In the genomic region with DNA sequence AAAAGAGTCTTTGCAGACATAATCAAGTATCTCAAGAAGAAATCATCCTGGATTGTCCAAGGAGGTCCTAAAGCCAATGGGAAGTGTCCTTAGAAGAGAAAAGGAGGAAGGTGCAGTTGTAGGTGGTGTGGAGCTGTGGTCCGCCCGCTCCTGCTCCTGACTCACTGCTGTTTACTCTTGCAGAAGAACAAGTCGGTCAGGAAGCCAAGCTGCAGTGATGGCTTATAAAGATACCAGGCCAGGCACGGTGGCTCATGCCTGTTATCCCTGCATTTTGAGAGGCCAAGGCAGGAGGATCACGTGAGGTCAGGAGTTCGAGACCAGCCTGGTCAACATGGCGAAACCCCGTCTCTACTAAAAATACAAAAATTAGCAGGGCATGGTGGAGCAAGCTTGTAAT, we compare ENCODE assay signal across 18 cellular contexts.
DNase-seq lines count a peak whose midpoint lies in the region; ATAC-seq, FAIRE-seq and TF ChIP-seq lines count a peak whose summit lies in the region.
"Had no signal": no experiment of that assay in that cellular context is flagged by ENCODE, and none has a peak within 500 bp of the region (broad histone marks: within the 10 kb centered on the region; RNA-seq: fewer than 3 reads in every experiment).

No MANE protein-coding gene starts in this region.

- no peak for DNase-seq in A549 (ENCODE audit: low read depth in 1 of 2, low spot score in 1 of 2)
- DNase-seq in M059J (ENCODE audit: low read depth), result peak; percentile 31
- DNase-seq in mammary epithelial cell, result peak; percentile 5
- peak; percentile 3 for DNase-seq in HepG2 (ENCODE audit: low spot score)
- DNase-seq in activated CD8-positive, alpha-beta memory T cell treated with anti-CD3 and anti-CD28 coated beads for 24 hours, result no peak
- no peak for DNase-seq in stimulated activated CD8-positive, alpha-beta memory T cell treated with anti-CD3 and anti-CD28 coated beads, Interleukin-4, amount 100 ng/mL, for 48 hours
- DNase-seq: COR-L47, EL, GM23248, HCEC 1CT, KG1, MG63, NCI-H1092, NCI-H146, NCI-H510A treated with DMSO at 0.1 percent for 48 hours, NCI-H82, SK-N-SH had no signal

- CTCF ChIA-PET in A549 (lab: Yijun Ruan, JAX) (interaction anchor here (1.1 kb wide), 1 partner anchor 30 kb away, joined by 4 read pairs; no protein-coding TSS in a partner anchor), mammary epithelial cell (lab: Charles Lee; ENCODE audit: low non-redundant PET) (no interaction called here), HepG2 (lab: Yijun Ruan, JAX; ENCODE audit: low intra/inter-chr PET ratio, low total read pairs) (no interaction called here)

- H3K9me3 ChIP-seq in A549, result no peaks in the 10 kb centered on the region
- no peaks in the 10 kb centered on the region for H3K9me3 ChIP-seq in mammary epithelial cell (replicated peaks; ENCODE audit: insufficient read depth, low read length)
- no peaks in the 10 kb centered on the region for H3K9me3 ChIP-seq in HepG2 (ENCODE audit: low read length)
- H3K9me3 ChIP-seq: MG63, SK-N-SH had no signal

- in situ Hi-C loops in mammary epithelial cell (cut with MboI; ENCODE audit: low sequenced_read_pairs in 2 of 2), result no loop called here
- in situ Hi-C loops in HepG2 (cut with HindIII; ENCODE audit: extremely low pct_ligation_motif_present, low pct_unique_long_range_greater_than_20kb), result no loop called here

- TF ChIP-seq EP300 in A549 (IDR thresholded peaks at IDR 0.05), result no peak
- no peak for TF ChIP-seq EP300 in HepG2 (IDR thresholded peaks at IDR 0.05; ENCODE audit: low read depth in 2 of 2, low read length in 2 of 2)
- no peak for TF ChIP-seq EP300 in HepG2 (CRISPR knock-in tag; IDR thresholded peaks at IDR 0.05; ENCODE audit: borderline replicate concordance)

- BruUV-seq in mammary epithelial cell (replicated peaks; lab: Mats Ljungman, UMichigan) (no TSS peak), HepG2 (replicated peaks; lab: Mats Ljungman, UMichigan) (no TSS peak)

- TF ChIP-seq RAD21 in A549 (conservative IDR thresholded peaks at IDR 0.05 in 1 of 2, IDR thresholded peaks at IDR 0.05 in 1 of 2), result no peak
- no peak for TF ChIP-seq RAD21 in HepG2 (CRISPR knock-in tag; IDR thresholded peaks at IDR 0.05)

- H3K9ac ChIP-seq in mammary epithelial cell (ENCODE audit: insufficient read depth, low read length) (no peak overlapping the region), HepG2 (ENCODE audit: insufficient read depth, low read depth, low read length) (no peak overlapping the region)
- H3K9ac ChIP-seq: GM23248, SK-N-SH had no signal

- no peaks in the 10 kb centered on the region for H3K27me3 ChIP-seq in mammary epithelial cell (ENCODE audit: insufficient read depth, low read length)
- H3K27me3 ChIP-seq in HepG2 (ENCODE audit: control insufficient read depth in 1 of 2, insufficient read depth in 2 of 2, low read length in 2 of 2), result no peaks in the 10 kb centered on the region
- H3K27me3 ChIP-seq: MG63 had no signal

- H3K4me1 ChIP-seq in A549 (no peaks in the 10 kb centered on the region), mammary epithelial cell (ENCODE audit: insufficient read depth, low read length) (no peaks in the 10 kb centered on the region), HepG2 (ENCODE audit: insufficient read depth, low read length) (peaks cover 29% of the 10 kb centered on the region)

- POLR2A ChIA-PET in A549 (lab: Yijun Ruan, JAX), result no interaction called here
- POLR2A ChIA-PET in HepG2 (lab: Yijun Ruan, JAX), result no interaction called here

- H3K4me3 ChIP-seq in A549 (no peak overlapping the region), mammary epithelial cell (replicated peaks in 1 of 3; ENCODE audit: insufficient read depth in 1 of 3, low read depth in 2 of 3, low read length in 3 of 3) (no peak overlapping the region), HepG2 (replicated peaks in 1 of 3; ENCODE audit: insufficient read depth in 1 of 3, low read depth in 2 of 3, low read length in 3 of 3) (no peak overlapping the region)
- H3K4me3 ChIP-seq: GM23248, MG63 had no signal

- H4K20me1 ChIP-seq in mammary epithelial cell (ENCODE audit: insufficient read depth, low read length) (no peaks in the 10 kb centered on the region), HepG2 (ENCODE audit: insufficient read depth, low read length) (no peaks in the 10 kb centered on the region)

- H3K36me3 ChIP-seq in mammary epithelial cell (ENCODE audit: insufficient read depth, low read length) (no peaks in the 10 kb centered on the region), HepG2 (replicated peaks in 1 of 2; ENCODE audit: control insufficient read depth in 1 of 2, insufficient read depth in 2 of 2, low read length in 2 of 2) (no peaks in the 10 kb centered on the region)
- H3K36me3 ChIP-seq: MG63 had no signal

- no peak overlapping the region for H3K4me2 ChIP-seq in A549
- no peak overlapping the region for H3K4me2 ChIP-seq in mammary epithelial cell (ENCODE audit: insufficient read depth, low read depth, low read length)
- H3K4me2 ChIP-seq in HepG2 (ENCODE audit: low read depth, low read length), result no peak overlapping the region; the same call in 1 of the 2 replicates
- H3K4me2 ChIP-seq: SK-N-SH had no signal

- H2AFZ ChIP-seq in mammary epithelial cell (ENCODE audit: low read depth, low read length) (no peak overlapping the region), HepG2 (ENCODE audit: low read length) (no peak overlapping the region)
- H2AFZ ChIP-seq: GM23248 had no signal

- H3K27ac ChIP-seq in A549 (no peak overlapping the region), mammary epithelial cell (ENCODE audit: insufficient read depth, low read depth, low read length) (no peak overlapping the region), HepG2 (ENCODE audit: extremely low read length, insufficient read depth, low read length) (peak overlapping the region; percentile 66)
- H3K27ac ChIP-seq: GM23248 had no signal

- TF ChIP-seq POLR2A in A549 (IDR thresholded peaks at IDR 0.05; ENCODE audit: low read length) (no peak), HepG2 (IDR thresholded peaks at IDR 0.05; ENCODE audit: insufficient read depth in 1 of 2, low read depth in 2 of 2, low read length in 2 of 2) (no peak)

- 60% methylated on average over 8 of the region's 8 CpGs for WGBS in A549 (ENCODE audit: missing lambda C conversion rate)
- WGBS in mammary epithelial cell (ENCODE audit: low coverage, missing lambda C conversion rate), result 80% methylated on average over 8 of the region's 8 CpGs
- WGBS in HepG2 (ENCODE audit: low lambda C conversion rate), result 27% methylated on average over 5 of the region's 8 CpGs

- dilution Hi-C loops in mammary epithelial cell (cut with HindIII; ENCODE audit: low sequenced_read_pairs), result no loop called here

- ATAC-seq in A549 (no peak), HepG2 (no peak), GM18909 (IDR thresholded peaks at IDR 0.05; ENCODE audit: poor library complexity, unreplicated experiment) (no peak)

- no peaks in the 10 kb centered on the region for H3K79me2 ChIP-seq in mammary epithelial cell (ENCODE audit: insufficient read depth, low read length)
- H3K79me2 ChIP-seq in HepG2 (ENCODE audit: insufficient read depth, low read length), result no peaks in the 10 kb centered on the region

- intact Hi-C loops in mammary epithelial cell (cut with micrococcal nuclease), result no loop called here
- intact Hi-C loops in HepG2 (cut with micrococcal nuclease; ENCODE audit: unreplicated experiment), result loop anchor here (5.0 kb wide), 1 partner anchor 1667 kb away; no protein-coding TSS in a partner anchor

- TF ChIP-seq CTCF in A549 (IDR thresholded peaks at IDR 0.05) (no peak), mammary epithelial cell (conservative IDR thresholded peaks at IDR 0.05 in 1 of 2, IDR thresholded peaks at IDR 0.05 in 1 of 2; ENCODE audit: extremely low read depth in 1 of 2, insufficient read depth in 1 of 2, low read depth in 1 of 2, low read length in 2 of 2) (no peak), HepG2 (CRISPR knock-in tag; IDR thresholded peaks at IDR 0.05) (no peak)

- peak; percentile 63 for FAIRE-seq in A549 (lab: Jason Lieb, UNC)
- FAIRE-seq in HepG2 (lab: Jason Lieb, UNC), result no peak

TF ChIP-seq in A549, 52 proteins besides CTCF, POLR2A, EP300 and RAD21 (continues in another document):
- TF ChIP-seq NFE2L2 (conservative IDR thresholded peaks at IDR 0.05; ENCODE audit: low read length), result no peak
- TF ChIP-seq ZNF302 (CRISPR knock-in tag; IDR thresholded peaks at IDR 0.05), result no peak
- TF ChIP-seq, protein P1, sequence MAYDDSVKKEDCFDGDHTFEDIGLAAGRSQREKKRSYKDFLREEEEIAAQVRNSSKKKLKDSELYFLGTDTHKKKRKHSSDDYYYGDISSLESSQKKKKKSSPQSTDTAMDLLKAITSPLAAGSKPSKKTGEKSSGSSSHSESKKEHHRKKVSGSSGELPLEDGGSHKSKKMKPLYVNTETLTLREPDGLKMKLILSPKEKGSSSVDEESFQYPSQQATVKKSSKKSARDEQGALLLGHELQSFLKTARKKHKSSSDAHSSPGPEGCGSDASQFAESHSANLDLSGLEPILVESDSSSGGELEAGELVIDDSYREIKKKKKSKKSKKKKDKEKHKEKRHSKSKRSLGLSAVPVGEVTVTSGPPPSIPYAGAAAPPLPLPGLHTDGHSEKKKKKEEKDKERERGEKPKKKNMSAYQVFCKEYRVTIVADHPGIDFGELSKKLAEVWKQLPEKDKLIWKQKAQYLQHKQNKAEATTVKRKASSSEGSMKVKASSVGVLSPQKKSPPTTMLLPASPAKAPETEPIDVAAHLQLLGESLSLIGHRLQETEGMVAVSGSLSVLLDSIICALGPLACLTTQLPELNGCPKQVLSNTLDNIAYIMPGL (CRISPR knock-in tag; IDR thresholded peaks at IDR 0.05; ENCODE audit: borderline replicate concordance), result no peak
- TF ChIP-seq PHF8 (IDR thresholded peaks at IDR 0.05; ENCODE audit: borderline replicate concordance, low read depth), result no peak
- no peak for TF ChIP-seq HOXA7 (CRISPR knock-in tag; IDR thresholded peaks at IDR 0.05)

TF ChIP-seq in HepG2, 621 proteins besides CTCF, POLR2A, EP300 and RAD21:
- TF ChIP-seq, protein P2, sequence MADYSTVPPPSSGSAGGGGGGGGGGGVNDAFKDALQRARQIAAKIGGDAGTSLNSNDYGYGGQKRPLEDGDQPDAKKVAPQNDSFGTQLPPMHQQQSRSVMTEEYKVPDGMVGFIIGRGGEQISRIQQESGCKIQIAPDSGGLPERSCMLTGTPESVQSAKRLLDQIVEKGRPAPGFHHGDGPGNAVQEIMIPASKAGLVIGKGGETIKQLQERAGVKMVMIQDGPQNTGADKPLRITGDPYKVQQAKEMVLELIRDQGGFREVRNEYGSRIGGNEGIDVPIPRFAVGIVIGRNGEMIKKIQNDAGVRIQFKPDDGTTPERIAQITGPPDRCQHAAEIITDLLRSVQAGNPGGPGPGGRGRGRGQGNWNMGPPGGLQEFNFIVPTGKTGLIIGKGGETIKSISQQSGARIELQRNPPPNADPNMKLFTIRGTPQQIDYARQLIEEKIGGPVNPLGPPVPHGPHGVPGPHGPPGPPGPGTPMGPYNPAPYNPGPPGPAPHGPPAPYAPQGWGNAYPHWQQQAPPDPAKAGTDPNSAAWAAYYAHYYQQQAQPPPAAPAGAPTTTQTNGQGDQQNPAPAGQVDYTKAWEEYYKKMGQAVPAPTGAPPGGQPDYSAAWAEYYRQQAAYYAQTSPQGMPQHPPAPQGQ (CRISPR knock-in tag; IDR thresholded peaks at IDR 0.05; ENCODE audit: borderline replicate concordance), result no peak
- TF ChIP-seq FOXA1 (IDR thresholded peaks at IDR 0.05) (no peak), FOXA1 (CRISPR knock-in tag; IDR thresholded peaks at IDR 0.05) (peak; percentile 58; the same call in 1 of the 2 replicates), FOXA3 (CRISPR knock-in tag; IDR thresholded peaks at IDR 0.05) (peak; percentile 16; the same call in 1 of the 2 replicates)

Comparison
In these comparisons a context has a peak if more than half of its experiments do, and no peak if none do; other contexts are left out.
1. DNase-seq: peak in M059J (single experiment), mammary epithelial cell (single experiment) and HepG2 (single experiment); none in A549 (0 of 2), activated CD8-positive, alpha-beta memory T cell treated with anti-CD3 and anti-CD28 coated beads for 24 hours (single experiment) and stimulated activated CD8-positive, alpha-beta memory T cell treated with anti-CD3 and anti-CD28 coated beads, Interleukin-4, amount 100 ng/mL, for 48 hours (single experiment).